ENCODE assay signal across 21 cellular contexts in the genomic region with DNA sequence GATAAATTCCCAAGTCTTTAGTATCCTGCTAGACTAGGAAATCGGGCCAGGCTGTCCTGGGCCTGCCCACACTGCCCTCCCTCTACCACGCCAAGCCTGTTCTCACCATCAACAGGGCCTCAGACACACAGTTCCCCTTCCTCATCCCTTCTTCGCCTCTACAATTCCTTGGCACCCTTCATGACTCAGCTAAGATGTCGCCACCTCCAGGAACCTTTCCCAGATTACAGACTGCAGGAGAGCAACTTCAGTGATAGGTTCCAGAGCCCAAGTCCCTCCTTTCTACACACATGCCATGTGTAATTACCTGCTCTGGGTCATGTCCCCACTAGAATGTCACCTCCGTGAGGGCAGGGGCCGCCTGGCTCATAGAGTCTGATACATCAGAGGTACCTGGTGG. TPM values are rescaled to one million over a fixed set of nuclear protein-coding genes. Genes with fewer than 3 reads are reported as not detected.
DNase-seq lines count a peak whose midpoint lies in the region; TF ChIP-seq lines count a peak whose summit lies in the region.
"Had no signal": no experiment of that assay in that cellular context is flagged by ENCODE, and none has a peak within 500 bp of the region (broad histone marks: within the 10 kb centered on the region; RNA-seq: fewer than 3 reads in every experiment).

No MANE protein-coding gene starts in this region.

- peak; percentile 22 for DNase-seq in G401 (ENCODE audit: low spot score)
- DNase-seq in OCI-LY7 (ENCODE audit: low spot score) = no peak
- peak; percentile 44 for DNase-seq in posterior vena cava (ENCODE audit: low spot score)
- no peak for DNase-seq in SIG-M5 treated with dmso at 0.1 percent for 504 hours (lab: John Stamatoyannopoulos, UW; ENCODE audit: unreplicated experiment)
- DNase-seq in iPS-NIHi7 (ENCODE audit: extremely low spot score) = no peak
- no peak for DNase-seq in neural progenitor cell (ENCODE audit: low spot score)
- DNase-seq: CD8-positive, alpha-beta memory T cell; colonic mucosa; GOT3; hippocampal formation; kidney; naive thymus-derived CD4-positive, alpha-beta T cell; stimulated activated CD4-positive, alpha-beta T cell treated with anti-CD3 and anti-CD28 coated beads, Interleukin-4, amount 100 ng/mL, for 1 hour; T-helper 17 cell had no signal

- H3K4me2 ChIP-seq in OCI-LY7 (ENCODE audit: low read length) (peak overlapping the region; percentile 90), neural progenitor cell (no peak overlapping the region)
- H3K4me2 ChIP-seq: PC-9 had no signal

- no peak overlapping the region for H3K4me3 Mint-ChIP-seq in neural progenitor cell
- H3K4me3 Mint-ChIP-seq: activated CD4-positive, alpha-beta memory T cell treated with anti-CD3 and anti-CD28 coated beads for 36 hours; activated naive CD4-positive, alpha-beta T cell treated with anti-CD3 and anti-CD28 coated beads for 36 hours; T-helper 17 cell had no signal

- H2AFZ ChIP-seq in OCI-LY7 (ENCODE audit: low read length) (no peak overlapping the region), neural progenitor cell (replicated peaks) (no peak overlapping the region)
- H2AFZ ChIP-seq: PC-9 had no signal

- peaks cover 53% of the 10 kb centered on the region for H3K4me1 ChIP-seq in OCI-LY7 (ENCODE audit: insufficient read depth, low read length, poor library complexity, severe bottlenecking)
- H3K4me1 ChIP-seq in neural progenitor cell = peaks cover 17% of the 10 kb centered on the region
- H3K4me1 ChIP-seq: colonic mucosa had no signal

- peak overlapping the region; percentile 95 for H3K27ac ChIP-seq in OCI-LY7 (ENCODE audit: low read depth, low read length, poor library complexity, severe bottlenecking)
- H3K27ac ChIP-seq in cingulate gyrus (ENCODE audit: low read depth, low read length) = peak overlapping the region; percentile 47
- H3K27ac ChIP-seq in neural progenitor cell = no peak overlapping the region
- H3K27ac ChIP-seq: colonic mucosa, PC-9, SJSA1 had no signal

- CTCF ChIA-PET in OCI-LY7 (lab: Charles Lee; ENCODE audit: unreplicated experiment) = no interaction called here

- no peaks in the 10 kb centered on the region for H3F3A ChIP-seq in neural progenitor cell (ENCODE audit: low read depth)

- in situ Hi-C loops in G401 (cut with HindIII; ENCODE audit: low sequenced_read_pairs) = no loop called here

- POLR2A ChIA-PET in OCI-LY7 (lab: Charles Lee) = interaction anchor here (1.9 to 4.0 kb wide), 3 partner anchors 17 to 48 kb away, joined by 7 to 22 read pairs (median 8); a partner anchor contains a TSS

- H3K9ac ChIP-seq in neural progenitor cell = no peak overlapping the region

- TF ChIP-seq CTCF in OCI-LY7 (conservative IDR thresholded peaks at IDR 0.05; ENCODE audit: low read length) (no peak), neural progenitor cell (IDR thresholded peaks at IDR 0.05) (no peak)

- intact Hi-C loops in OCI-LY7 (cut with micrococcal nuclease; ENCODE audit: unreplicated experiment) = no loop called here
- intact Hi-C loops in posterior vena cava (cut with DNase I) = no loop called here

- peaks cover 25% of the 10 kb centered on the region for H3K4me1 Mint-ChIP-seq in neural progenitor cell

- no peaks in the 10 kb centered on the region for H3K9me2 ChIP-seq in OCI-LY7 (ENCODE audit: insufficient read depth, low read length)

- no peaks in the 10 kb centered on the region for H3K9me3 Mint-ChIP-seq in neural progenitor cell
- H3K9me3 Mint-ChIP-seq: activated CD4-positive, alpha-beta memory T cell treated with anti-CD3 and anti-CD28 coated beads for 36 hours; activated naive CD4-positive, alpha-beta T cell treated with anti-CD3 and anti-CD28 coated beads for 36 hours; CD8-positive, alpha-beta memory T cell; naive thymus-derived CD4-positive, alpha-beta T cell had no signal

- no peaks in the 10 kb centered on the region for H3K9me3 ChIP-seq in OCI-LY7 (ENCODE audit: low read length)
- H3K9me3 ChIP-seq in neural progenitor cell (ENCODE audit: low read depth) = no peaks in the 10 kb centered on the region
- H3K9me3 ChIP-seq: colonic mucosa, SJSA1 had no signal

- H3K4me3 ChIP-seq in OCI-LY7 (ENCODE audit: low read depth, low read length, poor library complexity, severe bottlenecking) (peak overlapping the region; percentile 83), neural progenitor cell (no peak overlapping the region)
- H3K4me3 ChIP-seq: colonic mucosa, PC-9, SJSA1, skin epidermis had no signal

- 0 out of 2 replicates have a peak, but pooled peaks cover 3% of the 10 kb centered on the region for H4K20me1 ChIP-seq in OCI-LY7 (ENCODE audit: insufficient read depth, low read length)
- peaks cover 24% of the 10 kb centered on the region for H4K20me1 ChIP-seq in neural progenitor cell (ENCODE audit: low read depth)

- peaks cover 5% of the 10 kb centered on the region for H3K27me3 Mint-ChIP-seq in neural progenitor cell (ENCODE audit: insufficient read depth, low read depth)
- H3K27me3 Mint-ChIP-seq: activated CD4-positive, alpha-beta memory T cell treated with anti-CD3 and anti-CD28 coated beads for 36 hours; T-helper 17 cell had no signal

- no peaks in the 10 kb centered on the region for H3K36me3 Mint-ChIP-seq in neural progenitor cell
- H3K36me3 Mint-ChIP-seq: activated CD4-positive, alpha-beta memory T cell treated with anti-CD3 and anti-CD28 coated beads for 36 hours; CD8-positive, alpha-beta memory T cell; naive thymus-derived CD4-positive, alpha-beta T cell had no signal

- no peak overlapping the region for H3K27ac Mint-ChIP-seq in neural progenitor cell
- H3K27ac Mint-ChIP-seq: activated CD4-positive, alpha-beta memory T cell treated with anti-CD3 and anti-CD28 coated beads for 36 hours; activated naive CD4-positive, alpha-beta T cell treated with anti-CD3 and anti-CD28 coated beads for 36 hours; progenitor cell of endocrine pancreas; T-helper 17 cell had no signal

- H3K27me3 ChIP-seq in neural progenitor cell = no peaks in the 10 kb centered on the region
- H3K27me3 ChIP-seq: colonic mucosa, SJSA1 had no signal

- H3K79me2 ChIP-seq in OCI-LY7 (ENCODE audit: insufficient read depth, low read depth, low read length) = peaks cover 25% of the 10 kb centered on the region; the same call in 1 of the 2 replicates
- H3K79me2 ChIP-seq in neural progenitor cell (ENCODE audit: low read depth) = no peaks in the 10 kb centered on the region

- H3K36me3 ChIP-seq in OCI-LY7 (ENCODE audit: insufficient read depth, low read length) (peaks cover 25% of the 10 kb centered on the region), neural progenitor cell (no peaks in the 10 kb centered on the region)
- H3K36me3 ChIP-seq: colonic mucosa, SJSA1 had no signal

- no TSS peak for BruUV-seq in OCI-LY7 (replicated peaks; lab: Mats Ljungman, UMichigan)

RNA-seq across cellular contexts. Expression of a gene that starts 3.3 kb away (rescaled TPM):
- total RNA-seq in G401 (2014; rRNA removed; shearing (Covaris generic)) = 8.2 and 8.9 TPM in 2 replicates
- 79.5 and 89.3 TPM in 2 replicates for total RNA-seq in OCI-LY7 (2014; rRNA removed; shearing (Covaris generic))
- total RNA-seq in OCI-LY7 (2022) (80.3 and 106 TPM in 2 replicates), posterior vena cava (10 to 100 TPM in 1 of 2 donors, 1 to 10 TPM in 1; 8.2 to 11.2 TPM), neural progenitor cell (ENCODE audit: low replicate concordance) (17.2 and 27.1 TPM in 2 replicates)

RNA-seq across cellular contexts. Expression of a gene that starts 29.4 kb away (rescaled TPM):
- total RNA-seq in G401 (2014; rRNA removed; shearing (Covaris generic)) = 39.4 and 76.7 TPM in 2 replicates
- 29.3 and 39.1 TPM in 2 replicates for total RNA-seq in OCI-LY7 (2014; rRNA removed; shearing (Covaris generic))
- total RNA-seq in OCI-LY7 (2022) = 71.0 and 77.1 TPM in 2 replicates
- total RNA-seq in posterior vena cava = 10 to 100 TPM; 33.5 to 44.8 TPM
- 38.0 and 61.3 TPM in 2 replicates for total RNA-seq in neural progenitor cell (ENCODE audit: low replicate concordance)

Comparison
In these comparisons a context has a peak if more than half of its experiments do, and no peak if none do; other contexts are left out.
1. DNase-seq: peak in G401 (single experiment) and posterior vena cava (single experiment); none in OCI-LY7 (single experiment), SIG-M5 treated with dmso at 0.1 percent for 504 hours (single experiment), iPS-NIHi7 (single experiment) and neural progenitor cell (single experiment).